26 cellular contexts compared by ENCODE assay signal in genomic region chr5:123528059-123528458, GRCh38.
"Had no signal": no experiment of that assay in that cellular context is flagged by ENCODE, and none has a peak within 500 bp of the region (broad histone marks: within the 10 kb centered on the region; RNA-seq: fewer than 3 reads in every experiment).

No MANE protein-coding gene starts in this region.

- H3K4me3 Mint-ChIP-seq: activated B cell treated with CpG ODN at 0.5 μM for 24 hours; activated CD4-positive, alpha-beta T cell treated with anti-CD3 and anti-CD28 coated beads for 36 hours; activated naive CD8-positive, alpha-beta T cell; activated T-cell treated with anti-CD3 and anti-CD28 coated beads, Interleukin-2, amount 50 U/mL, for 4 hours; natural killer cell treated with Interleukin-12 subunit alpha and Interleukin-12 subunit beta and Interleukin-15 and Interleukin-18, amount 100 ng/mL, for 72 hours; stimulated activated effector memory CD8-positive, alpha-beta T cell treated with anti-CD3 and anti-CD28 coated beads, Interleukin-12 subunit alpha, Interleukin-12 subunit beta, amount 100 ng/mL, for 72 hours; T-helper 17 cell had no signal

- DNase-seq: activated B cell treated with CpG ODN at 0.5 μM for 24 hours; activated CD4-positive, alpha-beta T cell treated with anti-CD3 and anti-CD28 coated beads for 36 hours; activated CD4-positive, alpha-beta T cell treated with anti-CD3 and anti-CD28 coated beads, Interleukin-2, amount 50 U/mL, for 48 hours; activated CD8-positive, alpha-beta memory T cell treated with anti-CD3 and anti-CD28 coated beads, Interleukin-2, amount 50 U/mL, for 48 hours; activated naive CD4-positive, alpha-beta T cell; activated T-cell treated with anti-CD3 and anti-CD28 coated beads, Interleukin-2, amount 50 U/mL, for 4 hours; adrenal gland; brain microvascular endothelial cell; caudate nucleus; effector memory CD8-positive, alpha-beta T cell; gastrocnemius medialis; islet precursor cell; ovary; psoas muscle; stimulated activated CD4-positive, alpha-beta T cell treated with anti-CD3 and anti-CD28 coated beads, Interleukin-12 subunit alpha, Interleukin-12 subunit beta, amount 100 ng/mL, for 4 hours; T-helper 17 cell; trophoblast cell; uterus had no signal

- H3K36me3 Mint-ChIP-seq: natural killer cell treated with Interleukin-12 subunit alpha and Interleukin-12 subunit beta and Interleukin-15 and Interleukin-18, amount 100 ng/mL, for 72 hours; stimulated activated effector memory CD8-positive, alpha-beta T cell treated with anti-CD3 and anti-CD28 coated beads, Interleukin-12 subunit alpha, Interleukin-12 subunit beta, amount 100 ng/mL, for 72 hours had no signal

- H3K27me3 Mint-ChIP-seq: activated B cell treated with CpG ODN at 0.5 μM for 24 hours; activated CD4-positive, alpha-beta T cell treated with anti-CD3 and anti-CD28 coated beads for 36 hours; activated naive CD8-positive, alpha-beta T cell; effector memory CD8-positive, alpha-beta T cell; natural killer cell treated with Interleukin-12 subunit alpha and Interleukin-12 subunit beta and Interleukin-15 and Interleukin-18, amount 100 ng/mL, for 72 hours; T-helper 17 cell had no signal

- ATAC-seq: activated CD4-positive, alpha-beta T cell treated with anti-CD3 and anti-CD28 coated beads for 36 hours; activated T-cell treated with anti-CD3 and anti-CD28 coated beads, Interleukin-2, amount 50 U/mL, for 4 hours; effector memory CD8-positive, alpha-beta T cell; esophagus mucosa; gastrocnemius medialis; natural killer cell treated with Interleukin-12 subunit alpha and Interleukin-12 subunit beta and Interleukin-15 and Interleukin-18, amount 100 ng/mL, for 72 hours; psoas muscle; stimulated activated effector memory CD8-positive, alpha-beta T cell treated with anti-CD3 and anti-CD28 coated beads, Interleukin-12 subunit alpha, Interleukin-12 subunit beta, amount 100 ng/mL, for 72 hours; T-helper 17 cell had no signal

- H3K9me3 ChIP-seq: adrenal gland, ascending aorta, gastrocnemius medialis, ovary, psoas muscle, right atrium auricular region, uterus had no signal

- H3K27ac ChIP-seq: adrenal gland, ascending aorta, brain microvascular endothelial cell, gastrocnemius medialis, ovary, psoas muscle, right atrium auricular region, uterus had no signal

- H3K4me3 ChIP-seq: adrenal gland, ascending aorta, gastrocnemius medialis, lung, ovary, psoas muscle, right atrium auricular region, uterus had no signal

- H3K27ac Mint-ChIP-seq: activated B cell treated with CpG ODN at 0.5 μM for 24 hours; activated CD4-positive, alpha-beta T cell treated with anti-CD3 and anti-CD28 coated beads for 36 hours; activated naive CD8-positive, alpha-beta T cell; activated T-helper 2 cell treated with anti-CD3 and anti-CD28 coated beads, Interferon-gamma antibody, Interleukin-2, Interleukin-4, amounts not matched to agents 10 μg/mL and 5 μg/mL and 100 μg/mL, durations not matched to agents 14 hours and 24 hours and 36 hours; natural killer cell treated with Interleukin-12 subunit alpha and Interleukin-12 subunit beta and Interleukin-15 and Interleukin-18, amount 100 ng/mL, for 72 hours; stimulated activated effector memory CD8-positive, alpha-beta T cell treated with anti-CD3 and anti-CD28 coated beads, Interleukin-12 subunit alpha, Interleukin-12 subunit beta, amount 100 ng/mL, for 72 hours had no signal

- H3K36me3 ChIP-seq: adrenal gland, ascending aorta, brain microvascular endothelial cell, gastrocnemius medialis, ovary, right atrium auricular region, uterus had no signal

- H3K27me3 ChIP-seq: adrenal gland, ascending aorta, brain microvascular endothelial cell, gastrocnemius medialis, ovary, right atrium auricular region, uterus had no signal

- H3K9me3 Mint-ChIP-seq: activated T-cell treated with anti-CD3 and anti-CD28 coated beads, Interleukin-2, amount 50 U/mL, for 4 hours; activated T-helper 2 cell treated with anti-CD3 and anti-CD28 coated beads, Interferon-gamma antibody, Interleukin-2, Interleukin-4, amounts not matched to agents 10 μg/mL and 5 μg/mL and 100 μg/mL, durations not matched to agents 14 hours and 24 hours and 36 hours; effector memory CD8-positive, alpha-beta T cell; natural killer cell treated with Interleukin-12 subunit alpha and Interleukin-12 subunit beta and Interleukin-15 and Interleukin-18, amount 100 ng/mL, for 72 hours; stimulated activated effector memory CD8-positive, alpha-beta T cell treated with anti-CD3 and anti-CD28 coated beads, Interleukin-12 subunit alpha, Interleukin-12 subunit beta, amount 100 ng/mL, for 72 hours had no signal
